In genomic region chr2:98870516-98871158, GRCh38 we compare ENCODE assay signal across 14 cellular contexts.
A peak's percentile ranks its signal among the peaks of the same experiment; 100 is the strongest.
DNase-seq lines count a peak whose midpoint lies in the region; ATAC-seq, FAIRE-seq and TF ChIP-seq lines count a peak whose summit lies in the region.
"Had no signal": no experiment of that assay in that cellular context is flagged by ENCODE, and none has a peak within 500 bp of the region (broad histone marks: within the 10 kb centered on the region; RNA-seq: fewer than 3 reads in every experiment).

No MANE protein-coding gene starts in this region.

- H4K20me1 ChIP-seq in HepG2 (ENCODE audit: insufficient read depth, low read length) = no peaks in the 10 kb centered on the region

- WGBS in HepG2 (ENCODE audit: low lambda C conversion rate) = 62% methylated on average over 10 of the region's 15 CpGs
- 83% methylated on average over 2 of the region's 15 CpGs for WGBS in right lobe of liver (ENCODE audit: insufficient coverage, low coverage, low lambda C conversion rate, missing lambda C conversion rate)
- WGBS in esophagus squamous epithelium, 2 donors = 83 to 91% methylated on average over 9 to 10 of the region's 15 CpGs
- 94% methylated on average over 9 of the region's 15 CpGs for WGBS in suprapubic skin

- H3K9me3 ChIP-seq in HepG2 (ENCODE audit: low read length) (no peaks in the 10 kb centered on the region), right lobe of liver (no peaks in the 10 kb centered on the region), esophagus squamous epithelium (no peaks in the 10 kb centered on the region), suprapubic skin (no peaks in the 10 kb centered on the region)
- H3K9me3 ChIP-seq: ovary had no signal

- no peak; the same call in 2 of the 3 replicates for ATAC-seq in HepG2
- ATAC-seq in right lobe of liver = no peak
- no peak for ATAC-seq in HG03520 (IDR thresholded peaks at IDR 0.05; ENCODE audit: unreplicated experiment)
- no peak for ATAC-seq in HG03135 (IDR thresholded peaks at IDR 0.05; ENCODE audit: unreplicated experiment)

- in situ Hi-C loops in HepG2 (cut with HindIII; ENCODE audit: extremely low pct_ligation_motif_present, low pct_unique_long_range_greater_than_20kb) = no loop called here

- TF ChIP-seq EP300 in HepG2 (IDR thresholded peaks at IDR 0.05; ENCODE audit: low read depth in 2 of 2, low read length in 2 of 2) = no peak
- TF ChIP-seq EP300 in HepG2 (CRISPR knock-in tag; IDR thresholded peaks at IDR 0.05; ENCODE audit: borderline replicate concordance) = no peak
- TF ChIP-seq EP300 in suprapubic skin (IDR thresholded peaks at IDR 0.05) = no peak

- H3K4me3 ChIP-seq in HepG2 (replicated peaks in 1 of 3; ENCODE audit: insufficient read depth in 1 of 3, low read depth in 2 of 3, low read length in 3 of 3) (no peak overlapping the region), right lobe of liver (no peak overlapping the region), esophagus squamous epithelium (no peak overlapping the region), suprapubic skin (no peak overlapping the region)
- H3K4me3 ChIP-seq: ovary had no signal

- DNase-seq in HepG2 (ENCODE audit: low spot score) (no peak), right lobe of liver (no peak), NCI-H345 treated with DMSO at 0.1 percent for 48 hours (lab: John Stamatoyannopoulos, UW; ENCODE audit: unreplicated experiment) (peak; percentile 41), esophagus squamous epithelium (lab: John Stamatoyannopoulos, UW) (no peak), suprapubic skin (ENCODE audit: low spot score in 2 of 2) (no peak), NCI-H187 (lab: John Stamatoyannopoulos, UW) (no peak)
- DNase-seq: ACHN; activated naive CD4-positive, alpha-beta T cell; effector CD8-positive, alpha-beta T cell; foreskin fibroblast; MV-4-11; ovary had no signal

- intact Hi-C loops in HepG2 (cut with micrococcal nuclease; ENCODE audit: unreplicated experiment) = no loop called here
- intact Hi-C loops in right lobe of liver (cut with DNase I) = no loop called here
- intact Hi-C loops in esophagus squamous epithelium (cut with DNase I) = no loop called here

- H3K4me1 ChIP-seq in HepG2 (ENCODE audit: insufficient read depth, low read length) = peaks cover 27% of the 10 kb centered on the region
- H3K4me1 ChIP-seq in right lobe of liver = no peaks in the 10 kb centered on the region
- peaks cover 9 to 72% (median 11%) of the 10 kb centered on the region in 3 donors for H3K4me1 ChIP-seq in esophagus squamous epithelium
- peaks cover 28% of the 10 kb centered on the region for H3K4me1 ChIP-seq in suprapubic skin

- H3K4me2 ChIP-seq in HepG2 (ENCODE audit: low read depth, low read length) = no peak overlapping the region

- FAIRE-seq in HepG2 (lab: Jason Lieb, UNC) = no peak

- no TSS peak for BruUV-seq in HepG2 (replicated peaks; lab: Mats Ljungman, UMichigan)

- no peaks in the 10 kb centered on the region for H3K79me2 ChIP-seq in HepG2 (ENCODE audit: insufficient read depth, low read length)

- H3K27me3 ChIP-seq in HepG2 (ENCODE audit: control insufficient read depth in 1 of 2, insufficient read depth in 2 of 2, low read length in 2 of 2) (peaks cover 1 to 41% of the 10 kb centered on the region in 2 experiments; a peak in 3 of 5 replicates), right lobe of liver (no peaks in the 10 kb centered on the region), esophagus squamous epithelium (no peaks in the 10 kb centered on the region), suprapubic skin (no peaks in the 10 kb centered on the region)
- H3K27me3 ChIP-seq: ovary had no signal

- TF ChIP-seq CTCF in HepG2 (CRISPR knock-in tag; IDR thresholded peaks at IDR 0.05) (peak; percentile 45), right lobe of liver (IDR thresholded peaks at IDR 0.05) (no peak), esophagus squamous epithelium (IDR thresholded peaks at IDR 0.05) (no peak), suprapubic skin (IDR thresholded peaks at IDR 0.05) (no peak)

- POLR2A ChIA-PET in HepG2 (lab: Yijun Ruan, JAX) = no interaction called here

- CTCF ChIA-PET in HepG2 (lab: Yijun Ruan, JAX; ENCODE audit: low intra/inter-chr PET ratio, low total read pairs) = no interaction called here

- no peak overlapping the region for H2AFZ ChIP-seq in HepG2 (ENCODE audit: low read length)

- H3K27ac ChIP-seq in HepG2 (ENCODE audit: extremely low read length, insufficient read depth, low read length) (no peak overlapping the region), right lobe of liver (no peak overlapping the region), esophagus squamous epithelium (peak overlapping the region; percentile 25 to 95 (median 81)), suprapubic skin (no peak overlapping the region)
- H3K27ac ChIP-seq: ovary had no signal

- TF ChIP-seq RAD21 in HepG2 (CRISPR knock-in tag; IDR thresholded peaks at IDR 0.05) = no peak

- no peak overlapping the region for H3K9ac ChIP-seq in HepG2 (ENCODE audit: insufficient read depth, low read depth, low read length)

- no peaks in the 10 kb centered on the region for H3K36me3 ChIP-seq in HepG2 (replicated peaks in 1 of 2; ENCODE audit: control insufficient read depth in 1 of 2, insufficient read depth in 2 of 2, low read length in 2 of 2)
- H3K36me3 ChIP-seq in right lobe of liver = no peaks in the 10 kb centered on the region
- no peaks in the 10 kb centered on the region for H3K36me3 ChIP-seq in esophagus squamous epithelium
- no peaks in the 10 kb centered on the region for H3K36me3 ChIP-seq in suprapubic skin
- H3K36me3 ChIP-seq: ovary had no signal

- TF ChIP-seq POLR2A in HepG2 (IDR thresholded peaks at IDR 0.05; ENCODE audit: insufficient read depth in 1 of 2, low read depth in 2 of 2, low read length in 2 of 2) = no peak
- TF ChIP-seq POLR2A in right lobe of liver (IDR thresholded peaks at IDR 0.05) = no peak
- no peak for TF ChIP-seq POLR2A in esophagus squamous epithelium (IDR thresholded peaks at IDR 0.05)
- no peak for TF ChIP-seq POLR2A in suprapubic skin (IDR thresholded peaks at IDR 0.05)

TF ChIP-seq in HepG2, 621 proteins besides CTCF, POLR2A, EP300 and RAD21 (continues in another document):
- TF ChIP-seq ZNF205 (CRISPR knock-in tag; IDR thresholded peaks at IDR 0.05) (no peak), SMAD3 (CRISPR knock-in tag; IDR thresholded peaks at IDR 0.05) (no peak), ZBTB33 (CRISPR knock-in tag; IDR thresholded peaks at IDR 0.05) (peak; percentile 82), ZNF687 (CRISPR knock-in tag; IDR thresholded peaks at IDR 0.05) (0 out of 2 replicates have a peak, but pooled peaks have one; percentile 13)

Comparison
In these comparisons a context has a peak if more than half of its experiments do, and no peak if none do; other contexts are left out.
1. H3K27ac ChIP-seq: peak in esophagus squamous epithelium (4 of 4); none in HepG2 (single experiment), right lobe of liver (0 of 3) and suprapubic skin (single experiment).